Comparison of ENCODE assay signal across 9 cellular contexts in genomic region chr7:27200761-27201230, GRCh38. TPM values are rescaled to one million over a fixed set of nuclear protein-coding genes. Genes with fewer than 3 reads are reported as not detected.
A peak's percentile ranks its signal among the peaks of the same experiment; 100 is the strongest.
DNase-seq lines count a peak whose midpoint lies in the region; ATAC-seq and TF ChIP-seq lines count a peak whose summit lies in the region.
"Had no signal": no experiment of that assay in that cellular context is flagged by ENCODE, and none has a peak within 500 bp of the region (broad histone marks: within the 10 kb centered on the region; RNA-seq: fewer than 3 reads in every experiment).

No MANE protein-coding gene starts in this region.

- peak overlapping the region; percentile 76 for H2AFZ ChIP-seq in SU-DHL-6 (ENCODE audit: low read depth, low read length, severe bottlenecking)

- H3K4me3 Mint-ChIP-seq in activated T-cell treated with anti-CD3 and anti-CD28 coated beads, Interleukin-2, amount 50 U/mL, for 24 hours, result peak overlapping the region; percentile 68
- H3K4me3 Mint-ChIP-seq in immature natural killer cell, result peak overlapping the region; percentile 70 to 85 (median 79)

- H3K9me3 ChIP-seq in SU-DHL-6 (ENCODE audit: insufficient read depth, low read length) (no peaks in the 10 kb centered on the region), thoracic aorta (no peaks in the 10 kb centered on the region)

- H3K27ac ChIP-seq in SU-DHL-6 (ENCODE audit: low read depth, low read length) (no peak overlapping the region), thoracic aorta (no peak overlapping the region)

- H3K27me3 Mint-ChIP-seq in activated T-cell treated with anti-CD3 and anti-CD28 coated beads, Interleukin-2, amount 50 U/mL, for 24 hours, result peaks cover 90% of the 10 kb centered on the region
- H3K27me3 Mint-ChIP-seq in immature natural killer cell (ENCODE audit: low read depth in 3 of 3), result peaks cover 38 to 84% (median 78%) of the 10 kb centered on the region in 3 donors

- H4K20me1 ChIP-seq in SU-DHL-6 (ENCODE audit: low read depth, low read length), result no peaks in the 10 kb centered on the region

- no peaks in the 10 kb centered on the region for H3F3A ChIP-seq in SU-DHL-6 (ENCODE audit: insufficient read depth)

- no peaks in the 10 kb centered on the region for H3K9me2 ChIP-seq in SU-DHL-6 (replicated peaks; ENCODE audit: insufficient read depth, low read length)

- peak overlapping the region; percentile 48 for H3K9ac ChIP-seq in SU-DHL-6 (ENCODE audit: low read length)

- DNase-seq in activated T-cell treated with anti-CD3 and anti-CD28 coated beads, Interleukin-2, amount 50 U/mL, for 24 hours, result peak; percentile 30
- DNase-seq in activated T-cell treated with anti-CD3 and anti-CD28 coated beads for 4 hours, result no peak
- DNase-seq in immature natural killer cell, result no peak
- DNase-seq in thoracic aorta (ENCODE audit: low spot score), result no peak
- no peak for DNase-seq in nucleus accumbens (lab: John Stamatoyannopoulos, UW)

- H3K36me3 ChIP-seq in SU-DHL-6 (ENCODE audit: low read length), result no peaks in the 10 kb centered on the region
- H3K36me3 ChIP-seq in thoracic aorta, result no peaks in the 10 kb centered on the region

- TF ChIP-seq CTCF in SU-DHL-6 (IDR thresholded peaks at IDR 0.05; ENCODE audit: insufficient read depth, low read length, poor library complexity, severe bottlenecking), result no peak
- TF ChIP-seq CTCF in thoracic aorta (IDR thresholded peaks at IDR 0.05), result no peak

- H3K27ac Mint-ChIP-seq in activated T-cell treated with anti-CD3 and anti-CD28 coated beads, Interleukin-2, amount 50 U/mL, for 24 hours, result peak overlapping the region; percentile 69
- peak overlapping the region in 1 of 6 donors; percentile 27 for H3K27ac Mint-ChIP-seq in immature natural killer cell

- H3K27me3 ChIP-seq in SU-DHL-6 (ENCODE audit: low read length) (no peaks in the 10 kb centered on the region), thoracic aorta (replicated peaks; ENCODE audit: insufficient read depth) (peaks cover 79% of the 10 kb centered on the region)

- no peaks in the 10 kb centered on the region for H3K79me2 ChIP-seq in SU-DHL-6 (ENCODE audit: insufficient read depth, low read length)

- H3K4me1 Mint-ChIP-seq in activated T-cell treated with anti-CD3 and anti-CD28 coated beads, Interleukin-2, amount 50 U/mL, for 24 hours (ENCODE audit: low read depth), result peaks cover 37% of the 10 kb centered on the region
- H3K4me1 Mint-ChIP-seq in immature natural killer cell, result peaks cover 38 to 50% of the 10 kb centered on the region in 2 donors

- H3K4me1 ChIP-seq in thoracic aorta (ENCODE audit: control insufficient read depth in 1 of 2, low read depth in 2 of 2), result peaks cover 16 to 41% of the 10 kb centered on the region in 2 donors

- peak overlapping the region; percentile 63 for H3K4me2 ChIP-seq in SU-DHL-6 (ENCODE audit: low read depth, low read length, poor library complexity, severe bottlenecking)

- no peak for ATAC-seq in thoracic aorta (ENCODE audit: insufficient number of reproducible peaks, low FRiP score, low read depth)
- no peak for ATAC-seq in HG03439 (IDR thresholded peaks at IDR 0.05; ENCODE audit: unreplicated experiment)
- ATAC-seq in HG02852 (IDR thresholded peaks at IDR 0.05; ENCODE audit: unreplicated experiment), result no peak

- no peaks in the 10 kb centered on the region for H3K36me3 Mint-ChIP-seq in activated T-cell treated with anti-CD3 and anti-CD28 coated beads, Interleukin-2, amount 50 U/mL, for 24 hours (ENCODE audit: low read depth)
- no peaks in the 10 kb centered on the region for H3K36me3 Mint-ChIP-seq in immature natural killer cell

- H3K9me3 Mint-ChIP-seq in activated T-cell treated with anti-CD3 and anti-CD28 coated beads, Interleukin-2, amount 50 U/mL, for 24 hours, result no peaks in the 10 kb centered on the region
- no peaks in the 10 kb centered on the region for H3K9me3 Mint-ChIP-seq in immature natural killer cell

- H3K4me3 ChIP-seq in SU-DHL-6 (ENCODE audit: insufficient read depth, low read length, poor library complexity, severe bottlenecking), result peak overlapping the region; percentile 59
- peak overlapping the region; percentile 61 for H3K4me3 ChIP-seq in thoracic aorta

RNA-seq across cellular contexts. Expression of gene HOXA13, which starts 0.9 kb away (rescaled TPM):
- polyA plus RNA-seq in immature natural killer cell, result not detected
- total RNA-seq in thoracic aorta, result under 1 TPM in 1 of 2 donors, not detected in 1; 0.14 TPM
- total RNA-seq: T-helper 2 cell treated with Interferon-gamma antibody and Interleukin-4, amounts not matched to agents 100 ng/mL and 5 ng/mL, for 36 hours had no signal

RNA-seq across cellular contexts. Expression of gene HOXA11, which starts 15.8 kb away (rescaled TPM):
- polyA plus RNA-seq in immature natural killer cell, result not detected
- 1 to 10 TPM in 1 of 2 donors, under 1 TPM in 1; 0.28 to 3.7 TPM for total RNA-seq in thoracic aorta
- total RNA-seq: T-helper 2 cell treated with Interferon-gamma antibody and Interleukin-4, amounts not matched to agents 100 ng/mL and 5 ng/mL, for 36 hours had no signal

RNA-seq across cellular contexts. Expression of gene HOXA10, which starts 26.7 kb away (rescaled TPM):
- 10 to 100 TPM in 1 of 3 donors, 1 to 10 TPM in 2; 4.2 to 17.3 (median 6.2) TPM for polyA plus RNA-seq in immature natural killer cell
- total RNA-seq in thoracic aorta, result under 1 TPM in 1 of 2 donors, not detected in 1; 0.81 TPM
- total RNA-seq: T-helper 2 cell treated with Interferon-gamma antibody and Interleukin-4, amounts not matched to agents 100 ng/mL and 5 ng/mL, for 36 hours had no signal

RNA-seq across cellular contexts. Expression of gene HOXA9, which starts 35.5 kb away (rescaled TPM):
- 1 to 10 TPM; 1.6 to 3.1 (median 1.8) TPM for polyA plus RNA-seq in immature natural killer cell
- total RNA-seq in thoracic aorta, result not detected
- total RNA-seq: T-helper 2 cell treated with Interferon-gamma antibody and Interleukin-4, amounts not matched to agents 100 ng/mL and 5 ng/mL, for 36 hours had no signal

RNA-seq across cellular contexts. Expression of gene EVX1, which starts 41.8 kb away (rescaled TPM):
- not detected for polyA plus RNA-seq in immature natural killer cell
- total RNA-seq in thoracic aorta, result not detected
- total RNA-seq: T-helper 2 cell treated with Interferon-gamma antibody and Interleukin-4, amounts not matched to agents 100 ng/mL and 5 ng/mL, for 36 hours had no signal
